Comparison of ENCODE assay signal across 17 cellular contexts in genomic region chr7:46933596-46933995, GRCh38.
DNase-seq lines count a peak whose midpoint lies in the region; ATAC-seq, FAIRE-seq and TF ChIP-seq lines count a peak whose summit lies in the region.
"Had no signal": no experiment of that assay in that cellular context is flagged by ENCODE, and none has a peak within 500 bp of the region (broad histone marks: within the 10 kb centered on the region; RNA-seq: fewer than 3 reads in every experiment).

No MANE protein-coding gene starts in this region.

- H3K4me1 Mint-ChIP-seq in CD8-positive, alpha-beta memory T cell = no peaks in the 10 kb centered on the region
- H3K4me1 Mint-ChIP-seq: activated CD8-positive, alpha-beta memory T cell treated with anti-CD3 and anti-CD28 coated beads, Interleukin-2, amount 10 ng/mL, durations not matched to agents 7 days and 5 days; IgD-negative memory B cell had no signal

- no peak overlapping the region for H3K9ac ChIP-seq in kidney (ENCODE audit: low read length in 2 of 2)
- H3K9ac ChIP-seq: BLaER1 treated with 17β-estradiol and CSF1 and Interleukin-3, amounts not matched to agents 10 nM and 100 nM had no signal

- TF ChIP-seq RAD21 in Ishikawa (IDR thresholded peaks at IDR 0.05; ENCODE audit: low read depth) = 0 out of 2 replicates have a peak, but pooled peaks have one; percentile 5

- no peak overlapping the region for H3K4me3 ChIP-seq in brain microvascular endothelial cell (ENCODE audit: low read depth, low read length)
- no peak overlapping the region for H3K4me3 ChIP-seq in kidney (ENCODE audit: low read length in 2 of 2)
- no peak overlapping the region for H3K4me3 ChIP-seq in CD8-positive, alpha-beta memory T cell (ENCODE audit: low read length)
- H3K4me3 ChIP-seq in tibial artery = no peak overlapping the region
- H3K4me3 ChIP-seq: BLaER1 treated with 17β-estradiol and CSF1 and Interleukin-3, amounts not matched to agents 10 nM and 100 nM; dorsolateral prefrontal cortex; lung had no signal

- in situ Hi-C loops in brain microvascular endothelial cell (cut with HindIII; ENCODE audit: low pct_ligation_motif_present, low sequenced_read_pairs) = no loop called here

- no peaks in the 10 kb centered on the region for H3K27me3 Mint-ChIP-seq in CD8-positive, alpha-beta memory T cell
- H3K27me3 Mint-ChIP-seq: activated CD8-positive, alpha-beta memory T cell treated with anti-CD3 and anti-CD28 coated beads, Interleukin-2, amount 10 ng/mL, durations not matched to agents 7 days and 5 days had no signal

- H3K27ac ChIP-seq in brain microvascular endothelial cell (peak overlapping the region; percentile 88), kidney (ENCODE audit: low read depth in 2 of 2, low read length in 2 of 2) (no peak overlapping the region), tibial artery (peak overlapping the region in 1 of 2 donors; percentile 21)
- H3K27ac ChIP-seq in CD8-positive, alpha-beta memory T cell (ENCODE audit: low read depth, low read length) = no peak overlapping the region
- H3K27ac ChIP-seq: BLaER1 treated with 17β-estradiol and CSF1 and Interleukin-3, amounts not matched to agents 10 nM and 100 nM; dorsolateral prefrontal cortex had no signal

- CTCF ChIA-PET in CD8-positive, alpha-beta memory T cell (lab: Charles Lee) = no interaction called here

- H3K4me1 ChIP-seq in kidney (ENCODE audit: control insufficient read depth in 1 of 2, insufficient read depth in 1 of 2, low read depth in 1 of 2, low read length in 2 of 2) = peaks cover 0 to 10% of the 10 kb centered on the region in 2 donors
- H3K4me1 ChIP-seq in CD8-positive, alpha-beta memory T cell (ENCODE audit: insufficient read depth, low read length) = no peaks in the 10 kb centered on the region
- peaks cover 0 to 22% (median 10%) of the 10 kb centered on the region in 4 donors for H3K4me1 ChIP-seq in tibial artery

- peak; percentile 79 for TF ChIP-seq EP300 in Ishikawa (IDR thresholded peaks at IDR 0.05; ENCODE audit: borderline replicate concordance)

- peak; percentile 70 for FAIRE-seq in kidney (lab: Jason Lieb, UNC)

- ATAC-seq in HG03520 (IDR thresholded peaks at IDR 0.05; ENCODE audit: unreplicated experiment) = no peak
- ATAC-seq: activated CD8-positive, alpha-beta memory T cell treated with anti-CD3 and anti-CD28 coated beads, Interleukin-2, amount 10 ng/mL, durations not matched to agents 7 days and 5 days; activated naive CD4-positive, alpha-beta T cell treated with anti-CD3 and anti-CD28 coated beads, Interleukin-2, amount 50 U/mL, for 72 hours had no signal

- peaks cover 1 to 15% (median 7%) of the 10 kb centered on the region in 5 donors for H3K9me3 Mint-ChIP-seq in CD8-positive, alpha-beta memory T cell

- no peak overlapping the region for H3K4me3 Mint-ChIP-seq in CD8-positive, alpha-beta memory T cell
- H3K4me3 Mint-ChIP-seq: activated CD8-positive, alpha-beta memory T cell treated with anti-CD3 and anti-CD28 coated beads, Interleukin-2, amount 10 ng/mL, durations not matched to agents 7 days and 5 days; IgD-negative memory B cell had no signal

- no peak overlapping the region for H3K27ac Mint-ChIP-seq in CD8-positive, alpha-beta memory T cell
- H3K27ac Mint-ChIP-seq: activated CD8-positive, alpha-beta memory T cell treated with anti-CD3 and anti-CD28 coated beads, Interleukin-2, amount 10 ng/mL, durations not matched to agents 7 days and 5 days; activated naive CD4-positive, alpha-beta T cell treated with anti-CD3 and anti-CD28 coated beads, Interleukin-2, amount 50 U/mL, for 72 hours; IgD-negative memory B cell had no signal

- H3K36me3 ChIP-seq in brain microvascular endothelial cell (replicated peaks) (no peaks in the 10 kb centered on the region), kidney (ENCODE audit: control insufficient read depth in 1 of 2, insufficient read depth in 2 of 2, low read length in 2 of 2) (no peaks in the 10 kb centered on the region), tibial artery (no peaks in the 10 kb centered on the region)
- no peaks in the 10 kb centered on the region for H3K36me3 ChIP-seq in CD8-positive, alpha-beta memory T cell (ENCODE audit: insufficient read depth, low read length)
- H3K36me3 ChIP-seq: BLaER1 treated with 17β-estradiol and CSF1 and Interleukin-3, amounts not matched to agents 10 nM and 100 nM had no signal

- intact Hi-C loops in kidney (cut with DNase I) = no loop called here
- intact Hi-C loops in tibial artery (cut with DNase I; ENCODE audit: low total_unique reads) = no loop called here

- H3K36me3 Mint-ChIP-seq in CD8-positive, alpha-beta memory T cell = no peaks in the 10 kb centered on the region
- H3K36me3 Mint-ChIP-seq: activated CD8-positive, alpha-beta memory T cell treated with anti-CD3 and anti-CD28 coated beads, Interleukin-2, amount 10 ng/mL, durations not matched to agents 7 days and 5 days; activated naive CD4-positive, alpha-beta T cell treated with anti-CD3 and anti-CD28 coated beads, Interleukin-2, amount 50 U/mL, for 72 hours; IgD-negative memory B cell had no signal

- POLR2A ChIA-PET in CD8-positive, alpha-beta memory T cell (lab: Charles Lee) = no interaction called here

- DNase-seq in AG08395 (ENCODE audit: low spot score) = peak; percentile 26
- DNase-seq in brain microvascular endothelial cell = no peak
- no peak for DNase-seq in kidney
- no peak for DNase-seq in CD8-positive, alpha-beta memory T cell
- DNase-seq in tibial artery = no peak
- DNase-seq in putamen (ENCODE audit: low spot score) = no peak
- DNase-seq: activated CD8-positive, alpha-beta memory T cell treated with anti-CD3 and anti-CD28 coated beads, Interleukin-2, amount 10 ng/mL, durations not matched to agents 7 days and 5 days; dorsolateral prefrontal cortex; H7; NCI-H2171 treated with DMSO at 0.1 percent for 48 hours; occipital lobe had no signal

- H3K27me3 ChIP-seq in brain microvascular endothelial cell (replicated peaks) (no peaks in the 10 kb centered on the region), tibial artery (no peaks in the 10 kb centered on the region)
- H3K27me3 ChIP-seq in CD8-positive, alpha-beta memory T cell (ENCODE audit: insufficient read depth, low read length, poor library complexity, severe bottlenecking) = no peaks in the 10 kb centered on the region
- H3K27me3 ChIP-seq: BLaER1 treated with 17β-estradiol and CSF1 and Interleukin-3, amounts not matched to agents 10 nM and 100 nM had no signal

- no peak for TF ChIP-seq CTCF in brain microvascular endothelial cell (IDR thresholded peaks at IDR 0.05; ENCODE audit: low read depth, low read length, missing control alignments)
- no peak for TF ChIP-seq CTCF in kidney (IDR thresholded peaks at IDR 0.05; ENCODE audit: borderline replicate concordance, extremely low read depth, insufficient read depth)
- no peak for TF ChIP-seq CTCF in tibial artery (IDR thresholded peaks at IDR 0.05)

- no peaks in the 10 kb centered on the region for H3K9me3 ChIP-seq in kidney (ENCODE audit: control insufficient read depth in 1 of 2, low read length in 2 of 2)
- H3K9me3 ChIP-seq in CD8-positive, alpha-beta memory T cell (ENCODE audit: low read length) = no peaks in the 10 kb centered on the region
- H3K9me3 ChIP-seq in tibial artery = no peaks in the 10 kb centered on the region

TF ChIP-seq in Ishikawa, 13 proteins besides CTCF, POLR2A, EP300 and RAD21 (continues in another document):
- TF ChIP-seq USF1 (IDR thresholded peaks at IDR 0.05) (no peak), NFIC (IDR thresholded peaks at IDR 0.05) (peak; percentile 62; the same call in 1 of the 2 replicates), EGR1 (IDR thresholded peaks at IDR 0.05) (no peak), REST (IDR thresholded peaks at IDR 0.05; ENCODE audit: low read depth) (no peak), FOXM1 (IDR thresholded peaks at IDR 0.05; ENCODE audit: borderline replicate concordance, low read depth) (peak; percentile 69; the same call in 1 of the 2 replicates), TEAD4 (IDR thresholded peaks at IDR 0.05) (peak; percentile 54), ZBTB7A (IDR thresholded peaks at IDR 0.05; ENCODE audit: low read depth) (no peak), YY1 (IDR thresholded peaks at IDR 0.05; ENCODE audit: low read depth) (no peak), CEBPB (IDR thresholded peaks at IDR 0.05) (peak; percentile 91), TCF12 (IDR thresholded peaks at IDR 0.05; ENCODE audit: low read depth) (peak; percentile 88), MAX (IDR thresholded peaks at IDR 0.05) (no peak), CREB1 (IDR thresholded peaks at IDR 0.05; ENCODE audit: low read depth) (no peak)
